1 cellular context compared by ENCODE assay signal in the genomic region with DNA sequence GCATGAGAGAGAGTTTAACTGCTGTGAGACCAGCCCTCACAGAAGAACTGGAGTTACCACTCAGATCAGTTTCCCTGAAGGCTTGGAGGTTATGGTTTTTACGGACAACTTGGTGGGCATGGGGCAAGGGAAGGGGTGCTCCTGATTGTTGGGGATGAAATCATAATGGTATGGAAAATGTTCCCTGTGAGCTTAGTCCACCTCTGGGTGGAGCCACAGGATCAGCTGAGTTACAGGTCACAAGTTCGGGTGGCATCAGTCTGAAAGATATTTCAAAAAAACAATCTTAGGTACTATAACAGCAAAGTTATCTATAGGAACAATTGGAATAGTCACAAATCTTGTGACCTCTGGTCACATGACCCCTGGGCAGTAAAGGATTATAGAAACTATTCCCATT.
TF ChIP-seq lines count a peak whose summit lies in the region.

No MANE protein-coding gene starts in this region.

TF ChIP-seq in GM23338, 12 proteins besides CTCF, POLR2A, EP300 and RAD21:
- no peak for TF ChIP-seq REST (IDR thresholded peaks at IDR 0.05; ENCODE audit: unreplicated experiment)
- no peak for TF ChIP-seq POLR2AphosphoS5 (IDR thresholded peaks at IDR 0.05; ENCODE audit: low read depth)
- TF ChIP-seq NANOG (IDR thresholded peaks at IDR 0.05; ENCODE audit: borderline replicate concordance) = no peak
- TF ChIP-seq ZNF331 (CRISPR knock-in tag; IDR thresholded peaks at IDR 0.05; ENCODE audit: low read depth) = no peak
- TF ChIP-seq JUNB (IDR thresholded peaks at IDR 0.05; ENCODE audit: unreplicated experiment) = no peak
- TF ChIP-seq ZNF114 (CRISPR knock-in tag; IDR thresholded peaks at IDR 0.05) = no peak
- TF ChIP-seq EZH2 (IDR thresholded peaks at IDR 0.05; ENCODE audit: low read depth, unreplicated experiment) = no peak
- no peak for TF ChIP-seq ETS1 (IDR thresholded peaks at IDR 0.05)
- TF ChIP-seq CREB1 (CRISPR knock-in tag; IDR thresholded peaks at IDR 0.05; ENCODE audit: low read depth) = no peak
- TF ChIP-seq, protein P1, sequence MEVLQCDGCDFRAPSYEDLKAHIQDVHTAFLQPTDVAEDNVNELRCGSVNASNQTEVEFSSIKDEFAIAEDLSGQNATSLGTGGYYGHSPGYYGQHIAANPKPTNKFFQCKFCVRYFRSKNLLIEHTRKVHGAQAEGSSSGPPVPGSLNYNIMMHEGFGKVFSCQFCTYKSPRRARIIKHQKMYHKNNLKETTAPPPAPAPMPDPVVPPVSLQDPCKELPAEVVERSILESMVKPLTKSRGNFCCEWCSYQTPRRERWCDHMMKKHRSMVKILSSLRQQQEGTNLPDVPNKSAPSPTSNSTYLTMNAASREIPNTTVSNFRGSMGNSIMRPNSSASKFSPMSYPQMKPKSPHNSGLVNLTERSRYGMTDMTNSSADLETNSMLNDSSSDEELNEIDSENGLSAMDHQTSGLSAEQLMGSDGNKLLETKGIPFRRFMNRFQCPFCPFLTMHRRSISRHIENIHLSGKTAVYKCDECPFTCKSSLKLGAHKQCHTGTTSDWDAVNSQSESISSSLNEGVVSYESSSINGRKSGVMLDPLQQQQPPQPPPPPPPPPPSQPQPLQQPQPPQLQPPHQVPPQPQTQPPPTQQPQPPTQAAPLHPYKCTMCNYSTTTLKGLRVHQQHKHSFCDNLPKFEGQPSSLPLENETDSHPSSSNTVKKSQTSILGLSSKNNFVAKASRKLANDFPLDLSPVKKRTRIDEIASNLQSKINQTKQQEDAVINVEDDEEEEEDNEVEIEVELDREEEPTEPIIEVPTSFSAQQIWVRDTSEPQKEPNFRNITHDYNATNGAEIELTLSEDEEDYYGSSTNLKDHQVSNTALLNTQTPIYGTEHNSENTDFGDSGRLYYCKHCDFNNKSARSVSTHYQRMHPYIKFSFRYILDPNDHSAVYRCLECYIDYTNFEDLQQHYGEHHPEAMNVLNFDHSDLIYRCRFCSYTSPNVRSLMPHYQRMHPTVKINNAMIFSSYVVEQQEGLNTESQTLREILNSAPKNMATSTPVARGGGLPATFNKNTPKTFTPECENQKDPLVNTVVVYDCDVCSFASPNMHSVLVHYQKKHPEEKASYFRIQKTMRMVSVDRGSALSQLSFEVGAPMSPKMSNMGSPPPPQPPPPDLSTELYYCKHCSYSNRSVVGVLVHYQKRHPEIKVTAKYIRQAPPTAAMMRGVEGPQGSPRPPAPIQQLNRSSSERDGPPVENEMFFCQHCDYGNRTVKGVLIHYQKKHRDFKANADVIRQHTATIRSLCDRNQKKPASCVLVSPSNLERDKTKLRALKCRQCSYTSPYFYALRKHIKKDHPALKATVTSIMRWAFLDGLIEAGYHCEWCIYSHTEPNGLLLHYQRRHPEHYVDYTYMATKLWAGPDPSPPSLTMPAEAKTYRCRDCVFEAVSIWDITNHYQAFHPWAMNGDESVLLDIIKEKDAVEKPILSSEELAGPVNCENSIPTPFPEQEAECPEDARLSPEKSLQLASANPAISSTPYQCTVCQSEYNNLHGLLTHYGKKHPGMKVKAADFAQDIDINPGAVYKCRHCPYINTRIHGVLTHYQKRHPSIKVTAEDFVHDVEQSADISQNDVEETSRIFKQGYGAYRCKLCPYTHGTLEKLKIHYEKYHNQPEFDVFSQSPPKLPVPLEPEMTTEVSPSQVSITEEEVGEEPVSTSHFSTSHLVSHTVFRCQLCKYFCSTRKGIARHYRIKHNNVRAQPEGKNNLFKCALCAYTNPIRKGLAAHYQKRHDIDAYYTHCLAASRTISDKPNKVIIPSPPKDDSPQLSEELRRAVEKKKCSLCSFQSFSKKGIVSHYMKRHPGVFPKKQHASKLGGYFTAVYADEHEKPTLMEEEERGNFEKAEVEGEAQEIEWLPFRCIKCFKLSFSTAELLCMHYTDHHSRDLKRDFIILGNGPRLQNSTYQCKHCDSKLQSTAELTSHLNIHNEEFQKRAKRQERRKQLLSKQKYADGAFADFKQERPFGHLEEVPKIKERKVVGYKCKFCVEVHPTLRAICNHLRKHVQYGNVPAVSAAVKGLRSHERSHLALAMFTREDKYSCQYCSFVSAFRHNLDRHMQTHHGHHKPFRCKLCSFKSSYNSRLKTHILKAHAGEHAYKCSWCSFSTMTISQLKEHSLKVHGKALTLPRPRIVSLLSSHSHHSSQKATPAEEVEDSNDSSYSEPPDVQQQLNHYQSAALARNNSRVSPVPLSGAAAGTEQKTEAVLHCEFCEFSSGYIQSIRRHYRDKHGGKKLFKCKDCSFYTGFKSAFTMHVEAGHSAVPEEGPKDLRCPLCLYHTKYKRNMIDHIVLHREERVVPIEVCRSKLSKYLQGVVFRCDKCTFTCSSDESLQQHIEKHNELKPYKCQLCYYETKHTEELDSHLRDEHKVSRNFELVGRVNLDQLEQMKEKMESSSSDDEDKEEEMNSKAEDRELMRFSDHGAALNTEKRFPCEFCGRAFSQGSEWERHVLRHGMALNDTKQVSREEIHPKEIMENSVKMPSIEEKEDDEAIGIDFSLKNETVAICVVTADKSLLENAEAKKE (CRISPR knock-in tag; IDR thresholded peaks at IDR 0.05) = no peak
- no peak for TF ChIP-seq EZH2phosphoT487 (IDR thresholded peaks at IDR 0.05; ENCODE audit: unreplicated experiment)
- TF ChIP-seq STAT1 (IDR thresholded peaks at IDR 0.05; ENCODE audit: unreplicated experiment) = no peak
